In genomic region chr4:172986114-172986513, GRCh38 we compare ENCODE assay signal across 12 cellular contexts.
DNase-seq lines count a peak whose midpoint lies in the region; ATAC-seq and TF ChIP-seq lines count a peak whose summit lies in the region.
"Had no signal": no experiment of that assay in that cellular context is flagged by ENCODE, and none has a peak within 500 bp of the region (broad histone marks: within the 10 kb centered on the region; RNA-seq: fewer than 3 reads in every experiment).

No MANE protein-coding gene starts in this region.

- no peak overlapping the region for H3K4me2 ChIP-seq in SK-N-SH

- no peak overlapping the region; a peak in 1 of 4 replicates for H3K4me3 ChIP-seq in SK-N-SH (ENCODE audit: low read depth in 2 of 2, low read length in 1 of 2)
- H3K4me3 ChIP-seq in vagina: no peak overlapping the region
- H3K4me3 ChIP-seq: body of pancreas had no signal

- H3K27ac ChIP-seq in SK-N-SH (ENCODE audit: low read depth in 2 of 2, low read length in 1 of 2) (no peak overlapping the region), vagina (no peak overlapping the region)
- H3K27ac ChIP-seq: body of pancreas had no signal

- no peaks in the 10 kb centered on the region for H4K20me1 ChIP-seq in SK-N-SH (ENCODE audit: insufficient read depth)

- TF ChIP-seq EP300 in SK-N-SH (IDR thresholded peaks at IDR 0.05; ENCODE audit: borderline replicate concordance in 1 of 2, low read depth in 1 of 2, low read length in 1 of 2): no peak

- no peak overlapping the region for H3K9ac ChIP-seq in SK-N-SH

- TF ChIP-seq CTCF in SK-N-SH (IDR thresholded peaks at IDR 0.05): no peak
- TF ChIP-seq CTCF in type B pancreatic cell (conservative IDR thresholded peaks at IDR 0.05): no peak
- TF ChIP-seq CTCF in vagina (IDR thresholded peaks at IDR 0.05): no peak

- H2AFZ ChIP-seq in SK-N-SH (ENCODE audit: low read depth): 0 out of 2 replicates have a peak overlapping the region, but pooled peaks have one; percentile 35

- no peak for TF ChIP-seq RAD21 in SK-N-SH (IDR thresholded peaks at IDR 0.05; ENCODE audit: low read length)

- ATAC-seq in SK-N-SH treated with all-trans-retinoic acid at 6 μM for 48 hours: no peak
- ATAC-seq in HG02798 (IDR thresholded peaks at IDR 0.05; ENCODE audit: poor library complexity, unreplicated experiment): peak; percentile 92
- ATAC-seq in HG03521 (IDR thresholded peaks at IDR 0.05; ENCODE audit: unreplicated experiment): peak; percentile 68
- ATAC-seq: body of pancreas, sciatic nerve had no signal

- no peaks in the 10 kb centered on the region for H3K79me2 ChIP-seq in SK-N-SH (ENCODE audit: insufficient read depth)

- CTCF ChIA-PET in SK-N-SH (lab: Yijun Ruan, JAX): interaction anchor here (0.6 to 1.3 kb wide), 3 partner anchors 15 to 1300 kb away, joined by 3 read pairs; no protein-coding TSS in a partner anchor

- no peaks in the 10 kb centered on the region for H3K36me3 ChIP-seq in SK-N-SH (replicated peaks in 1 of 2; ENCODE audit: control insufficient read depth in 1 of 2, insufficient read depth in 2 of 2, low read length in 1 of 2)
- H3K36me3 ChIP-seq in vagina: no peaks in the 10 kb centered on the region

- H3K27me3 ChIP-seq in SK-N-SH (ENCODE audit: insufficient read depth) (no peaks in the 10 kb centered on the region), vagina (no peaks in the 10 kb centered on the region)
- H3K27me3 ChIP-seq: body of pancreas had no signal

- H3F3A ChIP-seq in SK-N-SH (replicated peaks; ENCODE audit: insufficient read depth): peaks cover 10% of the 10 kb centered on the region

- H3K36me3 Mint-ChIP-seq in type B pancreatic cell: peaks cover 11% of the 10 kb centered on the region
- no peaks in the 10 kb centered on the region for H3K36me3 Mint-ChIP-seq in activated T-helper 1 cell treated with anti-CD3 and anti-CD28 coated beads, Interleukin-12 subunit alpha, Interleukin-12 subunit beta, Interleukin-2, Interleukin-4 antibody, amounts not matched to agents 30 ng/mL and 10 ng/mL and 1 ng/mL, durations not matched to agents 14 hours and 24 hours and 36 hours (ENCODE audit: low read depth)

- WGBS in SK-N-SH (ENCODE audit: low lambda C conversion rate): 53% methylated on average over 1 of the region's 1 CpG

- H3K4me3 Mint-ChIP-seq in type B pancreatic cell: no peak overlapping the region
- H3K4me3 Mint-ChIP-seq in activated T-helper 1 cell treated with anti-CD3 and anti-CD28 coated beads, Interleukin-12 subunit alpha, Interleukin-12 subunit beta, Interleukin-2, Interleukin-4 antibody, amounts not matched to agents 30 ng/mL and 10 ng/mL and 1 ng/mL, durations not matched to agents 14 hours and 24 hours and 36 hours: no peak overlapping the region

- H3K9me3 Mint-ChIP-seq in type B pancreatic cell: peaks cover 22% of the 10 kb centered on the region
- no peaks in the 10 kb centered on the region for H3K9me3 Mint-ChIP-seq in activated T-helper 1 cell treated with anti-CD3 and anti-CD28 coated beads, Interleukin-12 subunit alpha, Interleukin-12 subunit beta, Interleukin-2, Interleukin-4 antibody, amounts not matched to agents 30 ng/mL and 10 ng/mL and 1 ng/mL, durations not matched to agents 14 hours and 24 hours and 36 hours

- H3K4me1 ChIP-seq in SK-N-SH (ENCODE audit: control insufficient read depth in 1 of 2, insufficient read depth in 2 of 2, low read depth in 1 of 2, low read length in 1 of 2): peaks cover 0 to 8% of the 10 kb centered on the region in 2 experiments; a peak in 1 of 4 replicates
- H3K4me1 ChIP-seq in vagina: no peaks in the 10 kb centered on the region
- H3K4me1 ChIP-seq: body of pancreas had no signal

- H3K4me1 Mint-ChIP-seq in type B pancreatic cell (ENCODE audit: unreplicated experiment): peaks cover 22% of the 10 kb centered on the region
- no peaks in the 10 kb centered on the region for H3K4me1 Mint-ChIP-seq in activated T-helper 1 cell treated with anti-CD3 and anti-CD28 coated beads, Interleukin-12 subunit alpha, Interleukin-12 subunit beta, Interleukin-2, Interleukin-4 antibody, amounts not matched to agents 30 ng/mL and 10 ng/mL and 1 ng/mL, durations not matched to agents 14 hours and 24 hours and 36 hours (ENCODE audit: low read depth)

- H3K9me3 ChIP-seq in SK-N-SH (no peaks in the 10 kb centered on the region), vagina (no peaks in the 10 kb centered on the region)

- no peaks in the 10 kb centered on the region for H3K9me2 ChIP-seq in SK-N-SH

- H3K27me3 Mint-ChIP-seq in type B pancreatic cell: no peaks in the 10 kb centered on the region
- H3K27me3 Mint-ChIP-seq in activated T-helper 1 cell treated with anti-CD3 and anti-CD28 coated beads, Interleukin-12 subunit alpha, Interleukin-12 subunit beta, Interleukin-2, Interleukin-4 antibody, amounts not matched to agents 30 ng/mL and 10 ng/mL and 1 ng/mL, durations not matched to agents 14 hours and 24 hours and 36 hours (ENCODE audit: insufficient read depth): peaks cover 5% of the 10 kb centered on the region

- DNase-seq in SK-N-SH: no peak
- no peak for DNase-seq in type B pancreatic cell (ENCODE audit: extremely low spot score, unreplicated experiment)
- DNase-seq in vagina (ENCODE audit: extremely low spot score in 2 of 2): no peak
- DNase-seq in NCI-H2227 (lab: John Stamatoyannopoulos, UW; ENCODE audit: unreplicated experiment): no peak
- DNase-seq in activated T-helper 1 cell treated with anti-CD3 and anti-CD28 coated beads, Interleukin-12 subunit alpha, Interleukin-12 subunit beta, Interleukin-2, Interleukin-4 antibody, amounts not matched to agents 30 ng/mL and 10 ng/mL and 1 ng/mL, durations not matched to agents 14 hours and 24 hours and 36 hours (ENCODE audit: low spot score): no peak
- DNase-seq: body of pancreas, DMS53, NCI-H1417 treated with DMSO at 0.1 percent for 48 hours had no signal

- peak overlapping the region; percentile 76 for H3K27ac Mint-ChIP-seq in type B pancreatic cell
- no peak overlapping the region for H3K27ac Mint-ChIP-seq in activated T-helper 1 cell treated with anti-CD3 and anti-CD28 coated beads, Interleukin-12 subunit alpha, Interleukin-12 subunit beta, Interleukin-2, Interleukin-4 antibody, amounts not matched to agents 30 ng/mL and 10 ng/mL and 1 ng/mL, durations not matched to agents 14 hours and 24 hours and 36 hours

- intact Hi-C loops in vagina (cut with DNase I): no loop called here
- intact Hi-C loops in activated T-helper 1 cell treated with anti-CD3 and anti-CD28 coated beads, Interleukin-12 subunit alpha, Interleukin-12 subunit beta, Interleukin-2, Interleukin-4 antibody, amounts not matched to agents 30 ng/mL and 10 ng/mL and 1 ng/mL, durations not matched to agents 14 hours and 24 hours and 36 hours (cut with micrococcal nuclease): no loop called here

- POLR2A ChIA-PET in SK-N-SH (lab: Yijun Ruan, JAX): no interaction called here

- TF ChIP-seq POLR2A in vagina (IDR thresholded peaks at IDR 0.05): no peak

TF ChIP-seq in SK-N-SH, 30 proteins besides CTCF, POLR2A, EP300 and RAD21 (continues in another document):
- TF ChIP-seq IRF3 (IDR thresholded peaks at IDR 0.05; ENCODE audit: low read depth, low read length) (no peak), SIN3A (IDR thresholded peaks at IDR 0.05; ENCODE audit: borderline replicate concordance, low read depth, low read length) (no peak), PBX3 (IDR thresholded peaks at IDR 0.05) (no peak), NRF1 (IDR thresholded peaks at IDR 0.05; ENCODE audit: low read depth, low read length) (no peak), TAF1 (IDR thresholded peaks at IDR 0.05; ENCODE audit: borderline replicate concordance, low read depth, low read length) (no peak)

TF ChIP-seq in SK-N-SH treated with all-trans-retinoic acid at 6 μM for 48 hours, 23 proteins besides CTCF, POLR2A, EP300 and RAD21:
- no peak for TF ChIP-seq ARNTL (CRISPR knock-in tag; IDR thresholded peaks at IDR 0.05; ENCODE audit: borderline replicate concordance, low read depth)
- TF ChIP-seq TCF4 (CRISPR knock-in tag; IDR thresholded peaks at IDR 0.05; ENCODE audit: borderline replicate concordance): no peak
- no peak for TF ChIP-seq ZC3H10 (CRISPR knock-in tag; IDR thresholded peaks at IDR 0.05)
- no peak for TF ChIP-seq PATZ1 (CRISPR knock-in tag; IDR thresholded peaks at IDR 0.05; ENCODE audit: borderline replicate concordance)
- TF ChIP-seq RARB (CRISPR knock-in tag; IDR thresholded peaks at IDR 0.05): no peak
- no peak for TF ChIP-seq ZNF70 (CRISPR knock-in tag; IDR thresholded peaks at IDR 0.05)
